In genomic region chr17:1515640-1516402, GRCh38 we compare ENCODE assay signal across 8 cellular contexts. TPM values are rescaled to one million over a fixed set of nuclear protein-coding genes. Genes with fewer than 3 reads are reported as not detected.
DNase-seq lines count a peak whose midpoint lies in the region; ATAC-seq and TF ChIP-seq lines count a peak whose summit lies in the region.

No MANE protein-coding gene starts in this region.

- H3K27ac ChIP-seq in epithelial cell of prostate: peak overlapping the region; percentile 78
- H3K27ac ChIP-seq in suprapubic skin: peak overlapping the region; percentile 89

- no peaks in the 10 kb centered on the region for H3K27me3 ChIP-seq in suprapubic skin

- ATAC-seq in HG02623 (IDR thresholded peaks at IDR 0.05; ENCODE audit: unreplicated experiment): peak; percentile 4
- peak; percentile 57 for ATAC-seq in mucosa of descending colon
- no peak for ATAC-seq in GM21367 (IDR thresholded peaks at IDR 0.05; ENCODE audit: unreplicated experiment)

- H3K9me3 ChIP-seq in mucosa of descending colon (no peaks in the 10 kb centered on the region), suprapubic skin (no peaks in the 10 kb centered on the region)

- H3K4me3 ChIP-seq in mucosa of descending colon: peak overlapping the region; percentile 92
- H3K4me3 ChIP-seq in suprapubic skin: peak overlapping the region; percentile 78

- no peak for TF ChIP-seq POLR2A in suprapubic skin (IDR thresholded peaks at IDR 0.05)

- H3K36me3 ChIP-seq in mucosa of descending colon (ENCODE audit: low read depth): peaks cover 5% of the 10 kb centered on the region
- H3K36me3 ChIP-seq in suprapubic skin: peaks cover 18% of the 10 kb centered on the region

- intact Hi-C loops in mucosa of descending colon (cut with DNase I, micrococcal nuclease): loop anchor here (5.0 to 10.0 kb wide), 3 partner anchors 141 to 241 kb away; partner anchors contain the start of genes BHLHA9 (in 1 of the 2) and TRARG1 (in 1 of the 2)

- DNase-seq in ELR (ENCODE audit: low read depth) (peak; percentile 93), NCI-H82 treated with DMSO at 0.1 percent for 48 hours (lab: John Stamatoyannopoulos, UW; ENCODE audit: unreplicated experiment) (peak; percentile 82), activated T-cell treated with anti-CD3 and anti-CD28 coated beads for 24 hours (ENCODE audit: low read depth) (peak; percentile 36), epithelial cell of prostate (ENCODE audit: low read depth, low spot score) (peak; percentile 37), mucosa of descending colon (peak in 2 of 3 donors; percentile 49 to 84), suprapubic skin (ENCODE audit: low spot score in 2 of 2) (no peak)

- WGBS in suprapubic skin: under 1% methylated on average over 26 of the region's 32 CpGs

- H3K4me1 ChIP-seq in mucosa of descending colon (ENCODE audit: low read depth) (peaks cover 41% of the 10 kb centered on the region), suprapubic skin (peaks cover 59% of the 10 kb centered on the region)

- TF ChIP-seq CTCF in mucosa of descending colon (IDR thresholded peaks at IDR 0.05) (peak; percentile 49), suprapubic skin (IDR thresholded peaks at IDR 0.05) (peak; percentile 57)

- no peak for TF ChIP-seq EP300 in suprapubic skin (IDR thresholded peaks at IDR 0.05)

RNA-seq across cellular contexts. Expression of gene INPP5K, which starts 0.6 kb away (rescaled TPM):
- 10 to 100 TPM; 43.7 to 49.9 (median 47.6) TPM for total RNA-seq in mucosa of descending colon
- total RNA-seq in suprapubic skin: 100 to 1,000 TPM in 3 of 4 donors, 10 to 100 TPM in 1; 91.8 to 160 (median 123) TPM

RNA-seq across cellular contexts. Expression of gene MYO1C, which starts 23.3 kb away (rescaled TPM):
- total RNA-seq in mucosa of descending colon (100 to 1,000 TPM; 249 to 344 (median 276) TPM), suprapubic skin (100 to 1,000 TPM in 2 of 4 donors, 10 to 100 TPM in 2; 74.9 to 116 (median 103) TPM)

RNA-seq across cellular contexts. Expression of gene PITPNA, which starts 46.8 kb away (rescaled TPM):
- total RNA-seq in mucosa of descending colon: 10 to 100 TPM; 63.3 to 90.8 (median 81.6) TPM
- 10 to 100 TPM; 49.6 to 71.9 (median 61.5) TPM for total RNA-seq in suprapubic skin

RNA-seq across cellular contexts. Expression of gene CRK, which starts 59.8 kb away (rescaled TPM):
- total RNA-seq in mucosa of descending colon (10 to 100 TPM; 73.9 to 85.3 (median 74.0) TPM), suprapubic skin (10 to 100 TPM; 38.9 to 53.7 (median 49.0) TPM)

Comparison
In these comparisons a context has a peak if more than half of its experiments do, and no peak if none do; other contexts are left out.
1. DNase-seq: peak in ELR (single experiment), NCI-H82 treated with DMSO at 0.1 percent for 48 hours (single experiment), activated T-cell treated with anti-CD3 and anti-CD28 coated beads for 24 hours (single experiment), epithelial cell of prostate (single experiment) and mucosa of descending colon (2 of 3); none in suprapubic skin (0 of 2).